1 cellular context compared by ENCODE assay signal in the genomic region with DNA sequence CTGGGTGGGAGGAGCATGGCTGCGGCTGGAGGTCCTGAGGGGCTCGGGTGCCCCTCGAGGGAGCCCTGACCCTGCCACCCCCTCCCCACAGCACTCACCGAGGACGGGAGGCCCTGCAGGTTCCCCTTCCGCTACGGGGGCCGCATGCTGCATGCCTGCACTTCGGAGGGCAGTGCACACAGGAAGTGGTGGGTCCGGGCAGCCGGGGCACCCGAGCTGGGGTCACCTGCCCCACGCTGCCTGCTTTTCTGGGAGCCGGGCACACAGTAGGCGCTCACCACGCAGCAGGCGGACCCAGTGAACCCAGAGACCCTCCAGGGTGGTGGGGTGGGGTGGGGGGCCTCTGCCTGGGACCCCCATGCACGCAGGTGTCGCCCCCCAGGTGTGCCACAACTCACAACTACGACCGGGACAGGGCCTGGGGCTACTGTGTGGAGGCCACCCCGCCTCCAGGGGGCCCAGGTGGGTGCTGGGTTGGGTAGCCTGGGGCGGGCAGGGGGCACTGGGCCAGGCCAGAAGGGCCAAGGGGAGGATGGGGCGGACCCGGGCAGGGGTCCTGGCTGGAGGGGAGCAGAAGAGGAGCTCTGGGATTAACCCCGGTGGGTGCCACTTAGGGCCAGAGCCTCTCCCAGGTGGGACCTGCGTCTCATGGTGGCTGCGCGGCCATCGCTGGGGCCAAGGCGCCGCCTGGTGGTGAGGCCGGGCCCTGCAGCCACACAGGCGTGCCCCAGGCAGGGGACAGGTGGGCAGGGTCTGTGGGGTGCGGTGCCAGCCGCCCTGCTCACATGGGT.
TF ChIP-seq lines count a peak whose summit lies in the region.

No MANE protein-coding gene starts in this region.

TF ChIP-seq in HCT116, 20 proteins besides CTCF, POLR2A, EP300 and RAD21:
- TF ChIP-seq, protein P1, sequence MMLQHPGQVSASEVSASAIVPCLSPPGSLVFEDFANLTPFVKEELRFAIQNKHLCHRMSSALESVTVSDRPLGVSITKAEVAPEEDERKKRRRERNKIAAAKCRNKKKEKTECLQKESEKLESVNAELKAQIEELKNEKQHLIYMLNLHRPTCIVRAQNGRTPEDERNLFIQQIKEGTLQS (IDR thresholded peaks at IDR 0.05), result no peak
- 0 out of 2 replicates have a peak, but pooled peaks have one; percentile 17 for TF ChIP-seq ZFX (IDR thresholded peaks at IDR 0.05)
- TF ChIP-seq YY1 (IDR thresholded peaks at IDR 0.05; ENCODE audit: extremely low read depth, insufficient replicate concordance, low read depth, low read length), result peak; percentile 33
